In genomic region chr3:161252143-161252542, GRCh38 we compare ENCODE assay signal across 29 cellular contexts.
"Had no signal": no experiment of that assay in that cellular context is flagged by ENCODE, and none has a peak within 500 bp of the region (broad histone marks: within the 10 kb centered on the region; RNA-seq: fewer than 3 reads in every experiment).

No MANE protein-coding gene starts in this region.

- H3K27me3 ChIP-seq: ascending aorta, breast epithelium, cardiac muscle cell, colonic mucosa, esophagus muscularis mucosa, foreskin keratinocyte, gastrocnemius medialis, heart left ventricle had no signal

- H3K4me3 Mint-ChIP-seq: activated CD4-positive, alpha-beta memory T cell treated with anti-CD3 and anti-CD28 coated beads, Interleukin-2, amount 10 ng/mL, durations not matched to agents 7 days and 5 days; activated CD4-positive, alpha-beta T cell treated with anti-CD3 and anti-CD28 coated beads for 36 hours; activated CD4-positive, alpha-beta T cell treated with anti-CD3 and anti-CD28 coated beads, Interleukin-2, amount 10 ng/mL, durations not matched to agents 24 days and 14 days; activated naive CD4-positive, alpha-beta T cell treated with anti-CD3 and anti-CD28 coated beads, Interleukin-2, amount 10 ng/mL, durations not matched to agents 7 days and 5 days; activated naive CD8-positive, alpha-beta T cell treated with anti-CD3 and anti-CD28 coated beads, Interleukin-2, amount 10 ng/mL, durations not matched to agents 7 days and 5 days; activated T-cell treated with anti-CD3 and anti-CD28 coated beads, Interleukin-2, amount 50 U/mL, for 24 hours; activated T-cell treated with anti-CD3 and anti-CD28 coated beads, Interleukin-2, amount 50 U/mL, for 72 hours; brain had no signal

- ATAC-seq: activated CD4-positive, alpha-beta T cell treated with anti-CD3 and anti-CD28 coated beads for 36 hours; activated naive CD4-positive, alpha-beta T cell treated with anti-CD3 and anti-CD28 coated beads, Interleukin-2, amount 50 U/mL, for 72 hours; activated T-cell treated with anti-CD3 and anti-CD28 coated beads, Interleukin-2, amount 50 U/mL, for 72 hours; gastrocnemius medialis; heart left ventricle had no signal

- H3K27me3 Mint-ChIP-seq: activated CD4-positive, alpha-beta memory T cell treated with anti-CD3 and anti-CD28 coated beads, Interleukin-2, amount 10 ng/mL, durations not matched to agents 7 days and 5 days; activated CD4-positive, alpha-beta T cell treated with anti-CD3 and anti-CD28 coated beads for 36 hours; activated CD4-positive, alpha-beta T cell treated with anti-CD3 and anti-CD28 coated beads, Interleukin-2, amount 10 ng/mL, durations not matched to agents 24 days and 14 days; activated naive CD4-positive, alpha-beta T cell treated with anti-CD3 and anti-CD28 coated beads, Interleukin-2, amount 10 ng/mL, durations not matched to agents 7 days and 5 days; activated naive CD8-positive, alpha-beta T cell treated with anti-CD3 and anti-CD28 coated beads, Interleukin-2, amount 10 ng/mL, durations not matched to agents 7 days and 5 days; activated T-cell treated with anti-CD3 and anti-CD28 coated beads, Interleukin-2, amount 50 U/mL, for 24 hours; brain had no signal

- H3K4me1 ChIP-seq: breast epithelium, colonic mucosa, gastrocnemius medialis had no signal

- H3K27ac ChIP-seq: breast epithelium, cardiac muscle cell, colonic mucosa, esophagus muscularis mucosa, foreskin keratinocyte, gastrocnemius medialis, heart left ventricle had no signal

- H3K9me3 ChIP-seq: ascending aorta, breast epithelium, colonic mucosa, esophagus muscularis mucosa, gastrocnemius medialis had no signal

- H3K9me3 Mint-ChIP-seq: activated CD4-positive, alpha-beta memory T cell treated with anti-CD3 and anti-CD28 coated beads, Interleukin-2, amount 10 ng/mL, durations not matched to agents 7 days and 5 days; activated CD4-positive, alpha-beta T cell treated with anti-CD3 and anti-CD28 coated beads, Interleukin-2, amount 10 ng/mL, durations not matched to agents 24 days and 14 days; activated naive CD4-positive, alpha-beta T cell treated with anti-CD3 and anti-CD28 coated beads, Interleukin-2, amount 10 ng/mL, durations not matched to agents 7 days and 5 days; activated naive CD4-positive, alpha-beta T cell treated with anti-CD3 and anti-CD28 coated beads, Interleukin-2, amount 50 U/mL, for 72 hours; activated naive CD8-positive, alpha-beta T cell treated with anti-CD3 and anti-CD28 coated beads, Interleukin-2, amount 10 ng/mL, durations not matched to agents 7 days and 5 days; activated T-cell treated with anti-CD3 and anti-CD28 coated beads, Interleukin-2, amount 50 U/mL, for 24 hours; activated T-cell treated with anti-CD3 and anti-CD28 coated beads, Interleukin-2, amount 50 U/mL, for 72 hours had no signal

- H3K27ac Mint-ChIP-seq: activated CD4-positive, alpha-beta memory T cell treated with anti-CD3 and anti-CD28 coated beads, Interleukin-2, amount 10 ng/mL, durations not matched to agents 7 days and 5 days; activated CD4-positive, alpha-beta T cell treated with anti-CD3 and anti-CD28 coated beads for 36 hours; activated CD4-positive, alpha-beta T cell treated with anti-CD3 and anti-CD28 coated beads, Interleukin-2, amount 10 ng/mL, durations not matched to agents 24 days and 14 days; activated naive CD4-positive, alpha-beta T cell treated with anti-CD3 and anti-CD28 coated beads, Interleukin-2, amount 10 ng/mL, durations not matched to agents 7 days and 5 days; activated naive CD4-positive, alpha-beta T cell treated with anti-CD3 and anti-CD28 coated beads, Interleukin-2, amount 50 U/mL, for 72 hours; activated naive CD8-positive, alpha-beta T cell treated with anti-CD3 and anti-CD28 coated beads, Interleukin-2, amount 10 ng/mL, durations not matched to agents 7 days and 5 days; activated T-cell treated with anti-CD3 and anti-CD28 coated beads, Interleukin-2, amount 50 U/mL, for 72 hours; brain had no signal

- DNase-seq: activated CD4-positive, alpha-beta memory T cell treated with anti-CD3 and anti-CD28 coated beads, Interleukin-2, amount 10 ng/mL, durations not matched to agents 7 days and 5 days; activated CD4-positive, alpha-beta T cell treated with anti-CD3 and anti-CD28 coated beads for 36 hours; activated CD4-positive, alpha-beta T cell treated with anti-CD3 and anti-CD28 coated beads, Interleukin-2, amount 10 ng/mL, durations not matched to agents 24 days and 14 days; activated CD4-positive, CD25-positive, alpha-beta regulatory T cell; activated CD4-positive, CD25-positive, alpha-beta regulatory T cell treated with anti-CD3 and anti-CD28 coated beads, Interleukin-2, amount 50 U/mL, for 72 hours; activated CD8-positive, alpha-beta memory T cell treated with anti-CD3 and anti-CD28 coated beads, Interleukin-2, amount 50 U/mL, for 48 hours; activated gamma-delta T cell; activated naive CD4-positive, alpha-beta T cell; activated naive CD4-positive, alpha-beta T cell treated with anti-CD3 and anti-CD28 coated beads, Interleukin-2, amount 10 ng/mL, durations not matched to agents 7 days and 5 days; activated naive CD8-positive, alpha-beta T cell treated with anti-CD3 and anti-CD28 coated beads, Interleukin-2, amount 10 ng/mL, durations not matched to agents 7 days and 5 days; activated T-cell treated with anti-CD3 and anti-CD28 coated beads for 4 hours; activated T-cell treated with anti-CD3 and anti-CD28 coated beads, Interleukin-2, amount 50 U/mL, for 24 hours; activated T-cell treated with anti-CD3 and anti-CD28 coated beads, Interleukin-2, amount 50 U/mL, for 72 hours; central memory CD4-positive, alpha-beta T cell; cerebellar nuclear complex; colonic mucosa; effector CD8-positive, alpha-beta T cell; erythroblast; gastrocnemius medialis; glutamatergic neuron; heart left ventricle; T-helper 2 cell had no signal

- H3K4me3 ChIP-seq: ascending aorta, breast epithelium, cardiac muscle cell, colonic mucosa, esophagus muscularis mucosa, gastrocnemius medialis, heart left ventricle had no signal

- H3K4me1 Mint-ChIP-seq: activated CD4-positive, alpha-beta memory T cell treated with anti-CD3 and anti-CD28 coated beads, Interleukin-2, amount 10 ng/mL, durations not matched to agents 7 days and 5 days; activated CD4-positive, alpha-beta T cell treated with anti-CD3 and anti-CD28 coated beads for 36 hours; activated naive CD4-positive, alpha-beta T cell treated with anti-CD3 and anti-CD28 coated beads, Interleukin-2, amount 10 ng/mL, durations not matched to agents 7 days and 5 days had no signal
